24 cellular contexts compared by ENCODE assay signal in genomic region chr11:68867067-68867466, GRCh38.
"Had no signal": no experiment of that assay in that cellular context is flagged by ENCODE, and none has a peak within 500 bp of the region (broad histone marks: within the 10 kb centered on the region; RNA-seq: fewer than 3 reads in every experiment).

No MANE protein-coding gene starts in this region.

- H3K27ac ChIP-seq: hepatocyte, left lung, neutrophil, pancreas, sigmoid colon, skin epidermis, suprapubic skin, transverse colon had no signal

- H3K36me3 Mint-ChIP-seq: naive B cell; natural killer cell treated with Interleukin-12 subunit alpha and Interleukin-12 subunit beta and Interleukin-15 and Interleukin-18, amount 100 ng/mL, for 72 hours had no signal

- H3K4me3 Mint-ChIP-seq: effector memory CD8-positive, alpha-beta T cell; mesothelial cell of epicardium; natural killer cell treated with Interleukin-12 subunit alpha and Interleukin-12 subunit beta and Interleukin-15 and Interleukin-18, amount 100 ng/mL, for 72 hours; neural crest cell; stimulated activated naive B cell treated with anti-CD40 and anti-IgM and Interleukin-4, amounts not matched to agents 10 μg/mL and 1 μg/mL and 100 μg/mL, for 72 hours; stimulated activated naive CD8-positive, alpha-beta T cell treated with anti-CD3 and anti-CD28 coated beads, Interleukin-15, Interleukin-2, amounts not matched to agents 100 ng/mL and 50 ng/mL, for 24 hours had no signal

- H3K4me2 ChIP-seq: hepatocyte had no signal

- H3K27ac Mint-ChIP-seq: effector memory CD8-positive, alpha-beta T cell; mesothelial cell of epicardium; natural killer cell treated with Interleukin-12 subunit alpha and Interleukin-12 subunit beta and Interleukin-15 and Interleukin-18, amount 100 ng/mL, for 72 hours; progenitor cell of endocrine pancreas; stimulated activated naive B cell treated with anti-CD40 and anti-IgM and Interleukin-4, amounts not matched to agents 10 μg/mL and 1 μg/mL and 100 μg/mL, for 72 hours; stimulated activated naive CD8-positive, alpha-beta T cell treated with anti-CD3 and anti-CD28 coated beads, Interleukin-15, Interleukin-2, amounts not matched to agents 100 ng/mL and 50 ng/mL, for 24 hours had no signal

- H3K79me2 ChIP-seq: hepatocyte had no signal

- H3K9me3 Mint-ChIP-seq: effector memory CD8-positive, alpha-beta T cell; natural killer cell treated with Interleukin-12 subunit alpha and Interleukin-12 subunit beta and Interleukin-15 and Interleukin-18, amount 100 ng/mL, for 72 hours had no signal

- H2AFZ ChIP-seq: hepatocyte had no signal

- DNase-seq: cortex of kidney; effector memory CD8-positive, alpha-beta T cell; erythroblast; head of caudate nucleus; left cardiac atrium; left lung; mesenchymal stem cell; naive B cell; pancreas; sigmoid colon; stimulated activated CD4-positive, alpha-beta T cell treated with anti-CD3 and anti-CD28 coated beads, Interleukin-15, amount 100 ng/mL, for 24 hours; stimulated activated CD4-positive, alpha-beta T cell treated with anti-CD3 and anti-CD28 coated beads, Interleukin-2, amount 100 ng/mL, for 48 hours; stimulated activated naive B cell treated with anti-CD40 and anti-IgM and Interleukin-4, amounts not matched to agents 10 μg/mL and 1 μg/mL and 100 μg/mL, for 72 hours; transverse colon had no signal

- H3K4me3 ChIP-seq: hepatocyte, left lung, mucosa of descending colon, pancreas, sigmoid colon, skin epidermis, suprapubic skin, transverse colon had no signal

- H3K27me3 ChIP-seq: hepatocyte, left lung, pancreas, sigmoid colon, suprapubic skin, transverse colon had no signal

- H3K4me1 ChIP-seq: pancreas had no signal

- H3K36me3 ChIP-seq: left lung, neutrophil, pancreas, sigmoid colon, suprapubic skin, transverse colon had no signal

- H3K9me3 ChIP-seq: neutrophil, pancreas, suprapubic skin had no signal
